20 cellular contexts compared by ENCODE assay signal in the genomic region with DNA sequence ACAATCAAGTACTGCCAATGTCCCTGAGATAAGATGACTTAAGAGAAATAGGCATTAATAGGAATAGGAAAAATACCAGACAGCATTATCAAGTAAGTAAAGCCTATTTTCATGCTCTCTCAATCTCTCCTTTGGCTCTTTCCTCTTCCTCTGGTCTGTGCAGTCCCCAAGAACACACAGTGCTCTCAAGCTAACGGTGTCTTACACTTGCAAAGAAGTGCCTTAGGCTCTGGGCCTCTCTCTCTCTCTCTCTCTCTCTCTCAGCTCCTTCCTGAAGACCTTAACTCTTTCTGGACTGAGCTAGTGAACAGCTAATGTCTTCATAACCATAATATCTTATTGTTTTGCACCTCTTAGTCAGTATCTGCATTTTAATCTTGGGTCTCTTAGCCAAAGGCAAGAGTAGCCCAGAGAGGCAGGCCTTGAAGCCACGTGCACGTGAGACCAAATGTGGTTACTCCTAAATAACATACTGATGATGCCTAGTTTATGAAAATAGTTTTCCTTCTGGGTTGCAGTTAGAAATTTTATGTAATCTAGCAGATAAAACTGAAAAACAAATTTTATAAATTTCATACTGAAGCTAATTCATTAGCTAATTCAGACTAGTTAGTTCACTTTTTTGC.
DNase-seq lines count a peak whose midpoint lies in the region; ATAC-seq and TF ChIP-seq lines count a peak whose summit lies in the region.
"Had no signal": no experiment of that assay in that cellular context is flagged by ENCODE, and none has a peak within 500 bp of the region (broad histone marks: within the 10 kb centered on the region; RNA-seq: fewer than 3 reads in every experiment).

No MANE protein-coding gene starts in this region.

- H3K4me2 ChIP-seq in mesenchymal stem cell (ENCODE audit: low read length, poor library complexity, severe bottlenecking), result no peak overlapping the region

- H3K9me3 ChIP-seq in adrenal gland (replicated peaks in 1 of 3) (no peaks in the 10 kb centered on the region), heart right ventricle (no peaks in the 10 kb centered on the region), psoas muscle (no peaks in the 10 kb centered on the region), mesenchymal stem cell (ENCODE audit: control insufficient read depth, low read length) (no peaks in the 10 kb centered on the region)
- H3K9me3 ChIP-seq: testis had no signal

- H3K4me1 ChIP-seq in adrenal gland (replicated peaks in 1 of 2) (peaks cover 39 to 48% of the 10 kb centered on the region in 2 donors), heart right ventricle (peaks cover 10 to 64% (median 41%) of the 10 kb centered on the region in 9 donors), psoas muscle (peaks cover 64% of the 10 kb centered on the region), mesenchymal stem cell (ENCODE audit: control insufficient read depth, insufficient read depth, low read depth, low read length) (peaks cover 13% of the 10 kb centered on the region)
- H3K4me1 ChIP-seq: foreskin keratinocyte had no signal

- H2BK12ac ChIP-seq in mesenchymal stem cell (ENCODE audit: low read length in 2 of 2), result no peak overlapping the region

- no peak overlapping the region for H4K8ac ChIP-seq in mesenchymal stem cell (ENCODE audit: low read length)

- no peaks in the 10 kb centered on the region for H3K27me3 ChIP-seq in adrenal gland
- H3K27me3 ChIP-seq in heart right ventricle, result no peaks in the 10 kb centered on the region
- no peaks in the 10 kb centered on the region for H3K27me3 ChIP-seq in psoas muscle (ENCODE audit: insufficient read depth in 3 of 3, low read length in 2 of 3)
- no peaks in the 10 kb centered on the region for H3K27me3 ChIP-seq in mesenchymal stem cell (ENCODE audit: control insufficient read depth in 1 of 2, insufficient read depth in 1 of 2, low read length in 2 of 2)
- H3K27me3 ChIP-seq: foreskin keratinocyte, testis had no signal

- H3K36me3 ChIP-seq in adrenal gland (replicated peaks in 1 of 2), result peaks cover 0 to 5% of the 10 kb centered on the region in 2 donors
- H3K36me3 ChIP-seq in heart right ventricle, result no peaks in the 10 kb centered on the region
- H3K36me3 ChIP-seq in psoas muscle (ENCODE audit: insufficient read depth in 1 of 2, low read depth in 1 of 2), result peaks cover 0 to 3% of the 10 kb centered on the region in 2 donors
- H3K36me3 ChIP-seq in mesenchymal stem cell (ENCODE audit: control insufficient read depth in 1 of 2, insufficient read depth in 2 of 2, low read depth in 1 of 2, low read length in 2 of 2), result no peaks in the 10 kb centered on the region

- no peak overlapping the region for H2AK5ac ChIP-seq in mesenchymal stem cell (ENCODE audit: low read length, severe bottlenecking)

- peak in 7 of 8 donors; percentile 41 to 71 (median 58) for ATAC-seq in heart right ventricle
- ATAC-seq in psoas muscle, result peak in 1 of 4 donors; percentile 51
- ATAC-seq in GM21423 (IDR thresholded peaks at IDR 0.05; ENCODE audit: unreplicated experiment), result no peak
- ATAC-seq: foreskin keratinocyte, left colon had no signal

- WGBS in adrenal gland, 4 donors, result 28 to 53% (median 34%) methylated on average over 3 of the region's 3 CpGs
- WGBS in heart right ventricle, 2 donors, result 44 to 56% methylated on average over 3 of the region's 3 CpGs
- WGBS in psoas muscle, 3 donors, result 28 to 56% (median 30%) methylated on average over 3 of the region's 3 CpGs
- 69% methylated on average over 3 of the region's 3 CpGs for WGBS in mesenchymal stem cell

- peak in 1 of 2 donors; percentile 27 for TF ChIP-seq POLR2A in adrenal gland (IDR thresholded peaks at IDR 0.05)

- H3K79me1 ChIP-seq in mesenchymal stem cell (replicated peaks; ENCODE audit: low read length, poor library complexity, severe bottlenecking), result peaks cover 3% of the 10 kb centered on the region

- H3K4me3 ChIP-seq in adrenal gland (no peak overlapping the region), heart right ventricle (no peak overlapping the region), psoas muscle (no peak overlapping the region), mesenchymal stem cell (ENCODE audit: insufficient read depth in 1 of 2, low read depth in 1 of 2, low read length in 2 of 2) (no peak overlapping the region)
- H3K4me3 ChIP-seq: GM23248, testis had no signal

- no peak overlapping the region for H2AFZ ChIP-seq in mesenchymal stem cell (ENCODE audit: low read depth, low read length)
- H2AFZ ChIP-seq: GM23248, parathyroid adenoma had no signal

- H2BK15ac ChIP-seq in mesenchymal stem cell (ENCODE audit: low read depth, poor library complexity, severe bottlenecking), result no peak overlapping the region

- H3K18ac ChIP-seq in mesenchymal stem cell (ENCODE audit: low read depth in 1 of 2, low read length in 2 of 2), result no peak overlapping the region

- H3K4ac ChIP-seq in mesenchymal stem cell (ENCODE audit: low read depth in 1 of 2, low read length in 2 of 2), result no peak overlapping the region

- TF ChIP-seq CTCF in adrenal gland (IDR thresholded peaks at IDR 0.05) (no peak), heart right ventricle (IDR thresholded peaks at IDR 0.05) (no peak), psoas muscle (IDR thresholded peaks at IDR 0.05) (no peak)

- intact Hi-C loops in adrenal gland (cut with DNase I) (no loop called here), heart right ventricle (cut with DNase I) (loop anchor here in 4 of 10 donors (5.0 to 10.0 kb wide), 2 partner anchors 70 to 72 kb away; partner anchors contain the start of gene TPD52L1 (in 4 of the 4)), psoas muscle (cut with DNase I) (loop anchor here in 1 of 2 donors (5.0 kb wide), 1 partner anchor 72 kb away; the partner anchor contains the start of gene TPD52L1), posterior cingulate gyrus (cut with DNase I) (no loop called here)

- no peak overlapping the region for H3K14ac ChIP-seq in mesenchymal stem cell (ENCODE audit: low read length in 2 of 2)

- H3K23ac ChIP-seq in mesenchymal stem cell (ENCODE audit: low read length in 2 of 2), result no peak overlapping the region

- DNase-seq in AG08396 (ENCODE audit: low spot score) (peak; percentile 15), adrenal gland (peak in 3 of 7 donors; percentile 27 to 46 (median 33)), heart right ventricle (no peak), psoas muscle (no peak), posterior cingulate gyrus (no peak), mesenchymal stem cell (no peak), SK-N-DZ (ENCODE audit: low spot score) (no peak)
- DNase-seq: activated CD4-positive, alpha-beta T cell treated with anti-CD3 and anti-CD28 coated beads for 1 hour; DMS153; GM23248; left colon; NCI-H1417 treated with DMSO at 0.1 percent for 48 hours; NCI-H2171 treated with DMSO at 0.1 percent for 48 hours; NCI-H774; stimulated activated CD4-positive, alpha-beta T cell treated with anti-CD3 and anti-CD28 coated beads, Interleukin-12 subunit alpha, Interleukin-12 subunit beta, amount 100 ng/mL, for 4 hours; T1000; testis had no signal

- peak overlapping the region; percentile 74 to 95 (median 78) for H3K27ac ChIP-seq in adrenal gland
- peak overlapping the region in 6 of 10 donors; percentile 13 to 84 (median 55) for H3K27ac ChIP-seq in heart right ventricle
- peak overlapping the region; percentile 24 for H3K27ac ChIP-seq in psoas muscle
- no peak overlapping the region for H3K27ac ChIP-seq in mesenchymal stem cell (ENCODE audit: low read length, poor library complexity, severe bottlenecking)
- H3K27ac ChIP-seq: foreskin keratinocyte, GM23248, parathyroid adenoma had no signal

- H4K91ac ChIP-seq in mesenchymal stem cell (ENCODE audit: low read length), result no peak overlapping the region

- H2BK5ac ChIP-seq in mesenchymal stem cell (ENCODE audit: low read depth, low read length, poor library complexity, severe bottlenecking), result no peak overlapping the region

- H2BK120ac ChIP-seq in mesenchymal stem cell (ENCODE audit: low read depth, low read length), result no peak overlapping the region

- no peak overlapping the region for H3K9ac ChIP-seq in mesenchymal stem cell (ENCODE audit: low read length)
- H3K9ac ChIP-seq: GM23248, parathyroid adenoma had no signal
